In genomic region chr2:199851499-199851816, GRCh38 we compare ENCODE assay signal across 8 cellular contexts. TPM values are rescaled to one million over a fixed set of nuclear protein-coding genes. Genes with fewer than 3 reads are reported as not detected.
DNase-seq lines count a peak whose midpoint lies in the region; ATAC-seq and TF ChIP-seq lines count a peak whose summit lies in the region.

No MANE protein-coding gene starts in this region.

- H3K4me3 ChIP-seq in BJ (ENCODE audit: low read depth, low read length) (peak overlapping the region; percentile 63), Karpas-422 (ENCODE audit: low read length) (peak overlapping the region; percentile 69), coronary artery (peak overlapping the region; percentile 74)

- H3K9ac ChIP-seq in Karpas-422 (ENCODE audit: low read length): peak overlapping the region; percentile 75

- no peaks in the 10 kb centered on the region for H4K20me1 ChIP-seq in Karpas-422 (ENCODE audit: insufficient read depth, low read depth, low read length)

- peak overlapping the region; percentile 93 for H3K4me3 Mint-ChIP-seq in natural killer cell

- H3K27ac ChIP-seq in Karpas-422 (ENCODE audit: low read length): no peak overlapping the region
- peak overlapping the region in 1 of 2 donors; percentile 43 for H3K27ac ChIP-seq in coronary artery

- no peaks in the 10 kb centered on the region for H3K9me3 ChIP-seq in Karpas-422 (ENCODE audit: low read length)

- no peaks in the 10 kb centered on the region for H3K36me3 ChIP-seq in BJ (ENCODE audit: control insufficient read depth, insufficient read depth, low read length)
- no peaks in the 10 kb centered on the region for H3K36me3 ChIP-seq in Karpas-422 (ENCODE audit: insufficient read depth, low read length)

- H3K27ac Mint-ChIP-seq in natural killer cell: peak overlapping the region in 1 of 2 donors; percentile 63

- peaks cover 7% of the 10 kb centered on the region in 2 donors for H3K4me1 Mint-ChIP-seq in natural killer cell

- no peaks in the 10 kb centered on the region for H3K36me3 Mint-ChIP-seq in natural killer cell

- H3K9me2 ChIP-seq in Karpas-422 (replicated peaks; ENCODE audit: insufficient read depth, low read length): no peaks in the 10 kb centered on the region

- no peak for TF ChIP-seq CTCF in BJ (IDR thresholded peaks at IDR 0.05; ENCODE audit: insufficient read depth, low read depth, low read length)
- no peak for TF ChIP-seq CTCF in coronary artery (IDR thresholded peaks at IDR 0.05)
- no peak for TF ChIP-seq CTCF in natural killer cell (IDR thresholded peaks at IDR 0.05)

- H3K79me2 ChIP-seq in Karpas-422 (ENCODE audit: low read length): no peaks in the 10 kb centered on the region

- POLR2A ChIA-PET in BJ (lab: Charles Lee): no interaction called here

- peak overlapping the region; percentile 99 for H2AFZ ChIP-seq in Karpas-422 (ENCODE audit: low read length)

- intact Hi-C loops in natural killer cell (cut with micrococcal nuclease): no loop called here

- H3K27me3 Mint-ChIP-seq in natural killer cell (ENCODE audit: low read depth in 2 of 2): peaks cover 11 to 28% of the 10 kb centered on the region in 2 donors

- H3K9me3 Mint-ChIP-seq in natural killer cell: no peaks in the 10 kb centered on the region

- no peak for ATAC-seq in natural killer cell
- ATAC-seq in GM18858 (IDR thresholded peaks at IDR 0.05; ENCODE audit: unreplicated experiment): no peak

- H3K4me2 ChIP-seq in Karpas-422 (ENCODE audit: low read depth, low read length, poor library complexity, severe bottlenecking): peak overlapping the region; percentile 86

- peaks cover 18% of the 10 kb centered on the region for H3K4me1 ChIP-seq in Karpas-422 (ENCODE audit: low read length)

- peaks cover 6% of the 10 kb centered on the region; the same call in 1 of the 2 replicates for H3K27me3 ChIP-seq in BJ (ENCODE audit: control insufficient read depth, insufficient read depth, low read length)
- H3K27me3 ChIP-seq in Karpas-422 (ENCODE audit: low read length): no peaks in the 10 kb centered on the region

- CTCF ChIA-PET in BJ (lab: Yijun Ruan, JAX): interaction anchor here (0.6 to 1.6 kb wide), 3 partner anchors 22 to 564 kb away, joined by 3 to 5 read pairs (median 3); no protein-coding TSS in a partner anchor

- no peak for DNase-seq in BJ (ENCODE audit: low read depth)
- no peak for DNase-seq in Karpas-422
- no peak for DNase-seq in coronary artery (ENCODE audit: low spot score)
- DNase-seq in natural killer cell: no peak
- DNase-seq in occipital lobe (lab: John Stamatoyannopoulos, UW): no peak
- DNase-seq in activated effector memory CD4-positive, alpha-beta T cell treated with Interleukin-2 at 50 U/mL for 16 hours: no peak
- DNase-seq in cerebellar nuclear complex (lab: John Stamatoyannopoulos, UW): no peak

RNA-seq across cellular contexts. Expression of gene FTCDNL1, which starts 0.5 kb away (rescaled TPM):
- 0.29 and 0.31 TPM in 2 replicates for polyA plus RNA-seq in BJ (2011; rRNA removed)
- polyA minus RNA-seq in BJ (2011; rRNA and poly(A)+ RNA removed): not detected in 2 replicates
- 0.94 and 1.9 TPM in 2 replicates for total RNA-seq in Karpas-422 (2014; rRNA removed; shearing (Covaris generic); ENCODE audit: low replicate concordance)
- under 1 TPM in 2 of 3 donors, not detected in 1; 0.52 to 0.95 TPM for total RNA-seq in natural killer cell
- 3.3 TPM for total RNA-seq in occipital lobe

RNA-seq across cellular contexts. Expression of gene C2orf69, which starts 59.6 kb away (rescaled TPM):
- 2.0 and 4.0 TPM in 2 replicates for polyA plus RNA-seq in BJ (2011; rRNA removed)
- polyA minus RNA-seq in BJ (2011; rRNA and poly(A)+ RNA removed): 1.2 and 1.9 TPM in 2 replicates
- total RNA-seq in Karpas-422 (2014; rRNA removed; shearing (Covaris generic); ENCODE audit: low replicate concordance): 14.3 and 21.1 TPM in 2 replicates
- total RNA-seq in natural killer cell (10 to 100 TPM; 11.8 to 15.0 (median 13.0) TPM), occipital lobe (38.1 TPM)
